Comparison of ENCODE assay signal across 8 cellular contexts in genomic region chr17:30831257-30831656, GRCh38. TPM values are rescaled to one million over a fixed set of nuclear protein-coding genes. Genes with fewer than 3 reads are reported as not detected.
A peak's percentile ranks its signal among the peaks of the same experiment; 100 is the strongest.
DNase-seq lines count a peak whose midpoint lies in the region; ATAC-seq and TF ChIP-seq lines count a peak whose summit lies in the region.

No MANE protein-coding gene starts in this region.

- H3K4me2 ChIP-seq in BLaER1 treated with 17β-estradiol and CSF1 and Interleukin-3, amounts not matched to agents 10 nM and 100 nM: peak overlapping the region; percentile 70 to 93 (median 86)

- H3K4me3 Mint-ChIP-seq in HFFc6: peak overlapping the region; percentile 99

- no peak for TF ChIP-seq CTCF in HFFc6 (IDR thresholded peaks at IDR 0.05)

- H3K4me3 ChIP-seq in BLaER1 treated with 17β-estradiol and CSF1 and Interleukin-3, amounts not matched to agents 10 nM and 100 nM: peak overlapping the region; percentile 80 to 98 (median 90)
- H3K4me3 ChIP-seq in skeletal muscle cell (ENCODE audit: low read depth, low read length): peak overlapping the region; percentile 88

- H3K27me3 ChIP-seq in BLaER1 treated with 17β-estradiol and CSF1 and Interleukin-3, amounts not matched to agents 10 nM and 100 nM: no peaks in the 10 kb centered on the region

- no peaks in the 10 kb centered on the region for H3K9me3 Mint-ChIP-seq in HFFc6

- H3K27me3 Mint-ChIP-seq in HFFc6 (ENCODE audit: insufficient read depth): no peaks in the 10 kb centered on the region

- peaks cover 0 to 28% (median 21%) of the 10 kb centered on the region in 11 experiments; a peak in 17 of 22 replicates for H3K36me3 ChIP-seq in BLaER1 treated with 17β-estradiol and CSF1 and Interleukin-3, amounts not matched to agents 10 nM and 100 nM

- H3K4me1 Mint-ChIP-seq in HFFc6 (ENCODE audit: low read depth): peaks cover 18% of the 10 kb centered on the region

- DNase-seq in HFFc6: no peak
- peak; percentile 16 to 32 for DNase-seq in activated T-cell treated with anti-CD3 and anti-CD28 coated beads, Interleukin-2, amount 50 U/mL, for 48 hours
- no peak for DNase-seq in left ventricle myocardium superior
- no peak for DNase-seq in skeletal muscle cell (ENCODE audit: low read depth)
- no peak for DNase-seq in stimulated activated CD4-positive, alpha-beta T cell treated with anti-CD3 and anti-CD28 coated beads, Interleukin-12 subunit alpha, Interleukin-12 subunit beta, amount 100 ng/mL, for 4 hours

- intact Hi-C loops in left ventricle myocardium superior (cut with micrococcal nuclease): no loop called here

- ATAC-seq in left ventricle myocardium superior (peak; percentile 42), GM18873 (IDR thresholded peaks at IDR 0.05; ENCODE audit: low FRiP score, unreplicated experiment) (no peak), GM21576 (IDR thresholded peaks at IDR 0.05; ENCODE audit: unreplicated experiment) (no peak)

- H3K27ac Mint-ChIP-seq in HFFc6: peak overlapping the region; percentile 92

- peak overlapping the region; percentile 90 to 98 (median 94) for H3K9ac ChIP-seq in BLaER1 treated with 17β-estradiol and CSF1 and Interleukin-3, amounts not matched to agents 10 nM and 100 nM

- peaks cover 20 to 27% (median 22%) of the 10 kb centered on the region in 10 experiments for H3K4me1 ChIP-seq in BLaER1 treated with 17β-estradiol and CSF1 and Interleukin-3, amounts not matched to agents 10 nM and 100 nM

- peaks cover 0 to 11% (median 0%) of the 10 kb centered on the region in 11 experiments; a peak in 1 of 22 replicates for H4K20me1 ChIP-seq in BLaER1 treated with 17β-estradiol and CSF1 and Interleukin-3, amounts not matched to agents 10 nM and 100 nM

- H3K36me3 Mint-ChIP-seq in HFFc6 (ENCODE audit: low read depth): no peaks in the 10 kb centered on the region; the same call in none of the 2 replicates

- no peaks in the 10 kb centered on the region for H3K9me3 ChIP-seq in BLaER1 treated with 17β-estradiol and CSF1 and Interleukin-3, amounts not matched to agents 10 nM and 100 nM (replicated peaks in 1 of 11)

- peak overlapping the region in 10 of 11 experiments; percentile 29 to 96 (median 90); a peak in 21 of 22 replicates for H3K27ac ChIP-seq in BLaER1 treated with 17β-estradiol and CSF1 and Interleukin-3, amounts not matched to agents 10 nM and 100 nM

RNA-seq across cellular contexts. Expression of gene ATAD5, which starts 0.5 kb away (rescaled TPM):
- 1 to 10 TPM; 2.2 to 4.7 (median 4.0) TPM for total RNA-seq in HFFc6 (2021; fragmentation: NEBNext Ultra II Directional; extraction: Animal tissue kit (Norgen Biotek cat#: 25700))
- 0.50 TPM for total RNA-seq in left ventricle myocardium superior

RNA-seq across cellular contexts. Expression of gene CRLF3, which starts 6.8 kb away (rescaled TPM):
- total RNA-seq in HFFc6 (2021; fragmentation: NEBNext Ultra II Directional; extraction: Animal tissue kit (Norgen Biotek cat#: 25700)): 10 to 100 TPM; 11.6 to 13.4 (median 12.1) TPM
- total RNA-seq in left ventricle myocardium superior: 6.1 TPM

Comparison
In these comparisons a context has a peak if more than half of its experiments do, and no peak if none do; other contexts are left out.
1. DNase-seq: peak in activated T-cell treated with anti-CD3 and anti-CD28 coated beads, Interleukin-2, amount 50 U/mL, for 48 hours (2 of 2); none in HFFc6 (single experiment), left ventricle myocardium superior (single experiment), skeletal muscle cell (single experiment) and stimulated activated CD4-positive, alpha-beta T cell treated with anti-CD3 and anti-CD28 coated beads, Interleukin-12 subunit alpha, Interleukin-12 subunit beta, amount 100 ng/mL, for 4 hours (single experiment).